ENCODE assay signal across 12 cellular contexts in the genomic region with DNA sequence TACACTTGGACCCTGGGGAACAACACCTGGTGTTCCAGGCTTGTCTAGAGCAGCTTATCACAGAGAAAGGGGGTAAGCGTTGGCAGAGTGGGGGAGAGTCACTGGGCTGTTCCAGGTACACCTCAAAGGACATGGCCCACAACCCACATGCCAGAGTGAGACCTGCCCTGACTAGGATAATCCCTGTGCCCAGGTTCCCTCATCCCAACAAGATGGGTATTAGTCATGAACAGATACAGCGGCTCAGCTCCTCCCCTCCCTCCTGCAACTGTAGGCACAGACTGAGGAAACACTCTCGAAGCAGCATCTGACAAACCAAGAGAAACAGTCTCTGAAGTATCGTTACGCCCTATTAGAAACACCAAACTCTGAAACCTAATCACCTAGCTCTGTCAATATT. TPM values are rescaled to one million over a fixed set of nuclear protein-coding genes. Genes with fewer than 3 reads are reported as not detected.
DNase-seq lines count a peak whose midpoint lies in the region; ATAC-seq and TF ChIP-seq lines count a peak whose summit lies in the region.
"Had no signal": no experiment of that assay in that cellular context is flagged by ENCODE, and none has a peak within 500 bp of the region (broad histone marks: within the 10 kb centered on the region; RNA-seq: fewer than 3 reads in every experiment).

No MANE protein-coding gene starts in this region.

- H4K91ac ChIP-seq in neuronal stem cell (ENCODE audit: low read depth, low read length, poor library complexity) = no peak overlapping the region

- H3K27ac ChIP-seq in dorsolateral prefrontal cortex (peak overlapping the region; percentile 67 to 95 (median 89)), neuronal stem cell (replicated peaks; ENCODE audit: low read length) (no peak overlapping the region)

- no peak for DNase-seq in natural killer cell treated with Interleukin-12 subunit alpha and Interleukin-12 subunit beta and Interleukin-15 and Interleukin-18, amount 100 ng/mL, for 72 hours (ENCODE audit: low spot score)
- no peak for DNase-seq in natural killer cell
- DNase-seq in dorsolateral prefrontal cortex = peak in 7 of 10 donors; percentile 35 to 61 (median 42)
- no peak for DNase-seq in neuronal stem cell (ENCODE audit: low spot score)
- no peak for DNase-seq in SIG-M5 treated with dmso at 0.1 percent for 504 hours (lab: John Stamatoyannopoulos, UW; ENCODE audit: unreplicated experiment)
- DNase-seq in NCI-H146 treated with DMSO at 0.1 percent for 48 hours (lab: John Stamatoyannopoulos, UW; ENCODE audit: unreplicated experiment) = no peak
- DNase-seq: activated naive CD4-positive, alpha-beta T cell treated with anti-CD3 and anti-CD28 coated beads, Interleukin-2, amount 50 U/mL, for 16 hours; stimulated activated naive B cell treated with anti-CD40 and anti-IgM and Interleukin-4, amounts not matched to agents 10 μg/mL and 1 μg/mL and 100 μg/mL, for 72 hours had no signal

- H2BK5ac ChIP-seq in neuronal stem cell (ENCODE audit: low read length) = no peak overlapping the region

- H3K4me3 ChIP-seq in dorsolateral prefrontal cortex = peak overlapping the region in 58 of 59 donors; percentile 38 to 78 (median 62)
- no peak overlapping the region for H3K4me3 ChIP-seq in neuronal stem cell (ENCODE audit: low read length in 2 of 2)
- H3K4me3 ChIP-seq: GM12878 had no signal

- intact Hi-C loops in natural killer cell (cut with micrococcal nuclease) = no loop called here
- intact Hi-C loops in dorsolateral prefrontal cortex (cut with DNase I) = loop anchor here in 1 of 2 donors (2.0 to 5.0 kb wide), 2 partner anchors 32 to 75 kb away; a partner anchor contains a TSS

- no peak overlapping the region for H2BK120ac ChIP-seq in neuronal stem cell (ENCODE audit: low read depth, low read length)

- H3K9ac ChIP-seq in neuronal stem cell (ENCODE audit: low read depth, low read length, poor library complexity) = no peak overlapping the region

- no peak overlapping the region for H3K27ac Mint-ChIP-seq in natural killer cell treated with Interleukin-12 subunit alpha and Interleukin-12 subunit beta and Interleukin-15 and Interleukin-18, amount 100 ng/mL, for 72 hours
- H3K27ac Mint-ChIP-seq in natural killer cell = no peak overlapping the region
- H3K27ac Mint-ChIP-seq: stimulated activated naive B cell treated with anti-CD40 and anti-IgM and Interleukin-4, amounts not matched to agents 10 μg/mL and 1 μg/mL and 100 μg/mL, for 72 hours had no signal

- H3K36me3 ChIP-seq in neuronal stem cell (replicated peaks in 1 of 2; ENCODE audit: control insufficient read depth in 2 of 2, insufficient read depth in 2 of 2, low read length in 2 of 2) = no peaks in the 10 kb centered on the region

- no peaks in the 10 kb centered on the region for H3K36me3 Mint-ChIP-seq in natural killer cell treated with Interleukin-12 subunit alpha and Interleukin-12 subunit beta and Interleukin-15 and Interleukin-18, amount 100 ng/mL, for 72 hours
- no peaks in the 10 kb centered on the region for H3K36me3 Mint-ChIP-seq in natural killer cell
- H3K36me3 Mint-ChIP-seq: stimulated activated naive B cell treated with anti-CD40 and anti-IgM and Interleukin-4, amounts not matched to agents 10 μg/mL and 1 μg/mL and 100 μg/mL, for 72 hours had no signal

- peaks cover 32 to 47% of the 10 kb centered on the region in 2 donors for H3K27me3 Mint-ChIP-seq in natural killer cell treated with Interleukin-12 subunit alpha and Interleukin-12 subunit beta and Interleukin-15 and Interleukin-18, amount 100 ng/mL, for 72 hours
- peaks cover 21 to 42% of the 10 kb centered on the region in 2 donors for H3K27me3 Mint-ChIP-seq in natural killer cell (ENCODE audit: low read depth in 2 of 2)

- no peaks in the 10 kb centered on the region for H3K27me3 ChIP-seq in dorsolateral prefrontal cortex
- H3K27me3 ChIP-seq in neuronal stem cell (ENCODE audit: control insufficient read depth in 3 of 3, insufficient read depth in 3 of 3, low read depth in 1 of 3, low read length in 3 of 3) = peaks cover 0 to 67% (median 0%) of the 10 kb centered on the region in 3 experiments

- peak overlapping the region; percentile 9 for H2BK15ac ChIP-seq in neuronal stem cell (ENCODE audit: low read length)

- H2AK5ac ChIP-seq in neuronal stem cell (ENCODE audit: low read depth, low read length) = no peak overlapping the region

- H3K14ac ChIP-seq in neuronal stem cell (ENCODE audit: low read length) = peak overlapping the region; percentile 14

- H2BK12ac ChIP-seq in neuronal stem cell (ENCODE audit: low read length) = no peak overlapping the region

- peak overlapping the region; percentile 89 for H2AFZ ChIP-seq in neuronal stem cell (ENCODE audit: low read length)

- ATAC-seq in natural killer cell treated with Interleukin-12 subunit alpha and Interleukin-12 subunit beta and Interleukin-15 and Interleukin-18, amount 100 ng/mL, for 72 hours = peak; percentile 37 to 55
- ATAC-seq in natural killer cell (no peak), HG03159 (IDR thresholded peaks at IDR 0.05; ENCODE audit: unreplicated experiment) (no peak), HG02852 (IDR thresholded peaks at IDR 0.05; ENCODE audit: unreplicated experiment) (no peak)
- ATAC-seq: activated CD4-positive, CD25-positive, alpha-beta regulatory T cell treated with anti-CD3 and anti-CD28 coated beads, Interleukin-2, amount 50 U/mL, for 24 hours; GM12878 had no signal

- H4K8ac ChIP-seq in neuronal stem cell (ENCODE audit: low read depth, low read length) = no peak overlapping the region

- no peak overlapping the region for H3K4me3 Mint-ChIP-seq in natural killer cell treated with Interleukin-12 subunit alpha and Interleukin-12 subunit beta and Interleukin-15 and Interleukin-18, amount 100 ng/mL, for 72 hours
- no peak overlapping the region for H3K4me3 Mint-ChIP-seq in natural killer cell

- no peak overlapping the region for H3K4ac ChIP-seq in neuronal stem cell (ENCODE audit: low read length)

- H3K4me2 ChIP-seq in neuronal stem cell (ENCODE audit: insufficient read depth, low read length, poor library complexity, severe bottlenecking) = no peak overlapping the region

- H3K9me3 Mint-ChIP-seq in natural killer cell treated with Interleukin-12 subunit alpha and Interleukin-12 subunit beta and Interleukin-15 and Interleukin-18, amount 100 ng/mL, for 72 hours = no peaks in the 10 kb centered on the region
- H3K9me3 Mint-ChIP-seq in natural killer cell = no peaks in the 10 kb centered on the region
- H3K9me3 Mint-ChIP-seq: stimulated activated naive B cell treated with anti-CD40 and anti-IgM and Interleukin-4, amounts not matched to agents 10 μg/mL and 1 μg/mL and 100 μg/mL, for 72 hours had no signal

- TF ChIP-seq CTCF in natural killer cell (IDR thresholded peaks at IDR 0.05) = no peak
- no peak for TF ChIP-seq CTCF in dorsolateral prefrontal cortex (IDR thresholded peaks at IDR 0.05 in 54 of 56, conservative IDR thresholded peaks at IDR 0.05 in 2 of 56; ENCODE audit: low read depth in 1 of 56, partially characterized antibody in 56 of 56)

- H3K23ac ChIP-seq in neuronal stem cell (ENCODE audit: low read depth, low read length, poor library complexity) = no peak overlapping the region

- H3K9me3 ChIP-seq in neuronal stem cell (replicated peaks in 1 of 2; ENCODE audit: control insufficient read depth in 2 of 2, insufficient read depth in 1 of 2, low read depth in 1 of 2, low read length in 2 of 2) = no peaks in the 10 kb centered on the region

- H3K4me1 ChIP-seq in neuronal stem cell (ENCODE audit: control insufficient read depth in 2 of 2, insufficient read depth in 1 of 2, low read depth in 1 of 2, low read length in 2 of 2) = peaks cover 15 to 16% of the 10 kb centered on the region in 2 donors

- no CpG with 5 or more reads among the region's 5 CpGs for WGBS in neuronal stem cell (ENCODE audit: extremely low coverage in 2 of 2, insufficient read length in 2 of 2, insufficient replicate concordance in 1 of 2), 2 donors

- no peaks in the 10 kb centered on the region for H3K4me1 Mint-ChIP-seq in natural killer cell treated with Interleukin-12 subunit alpha and Interleukin-12 subunit beta and Interleukin-15 and Interleukin-18, amount 100 ng/mL, for 72 hours (ENCODE audit: low read depth in 2 of 2)
- H3K4me1 Mint-ChIP-seq in natural killer cell = no peaks in the 10 kb centered on the region

- peak overlapping the region; percentile 23 for H3K18ac ChIP-seq in neuronal stem cell (ENCODE audit: low read length)

- H3K79me1 ChIP-seq in neuronal stem cell (ENCODE audit: low read depth, low read length) = no peaks in the 10 kb centered on the region

RNA-seq across cellular contexts. Expression of a gene that starts 32.1 kb away (rescaled TPM):
- 1,000 to 10,000 TPM; 1,081 to 1,285 TPM for total RNA-seq in natural killer cell treated with Interleukin-12 subunit alpha and Interleukin-12 subunit beta and Interleukin-15 and Interleukin-18, amount 100 ng/mL, for 72 hours
- 1,000 to 10,000 TPM; 1,035 to 1,314 (median 1,130) TPM for total RNA-seq in natural killer cell
- 100 to 1,000 TPM; 255 to 518 (median 371) TPM for total RNA-seq in dorsolateral prefrontal cortex
- 5,275 TPM for polyA plus RNA-seq in neuronal stem cell (2013, experiment 1 of 2)
- 5,241 TPM for polyA plus RNA-seq in neuronal stem cell (2013, experiment 2 of 2)

Comparison
In these comparisons a context has a peak if more than half of its experiments do, and no peak if none do; other contexts are left out.
1. ATAC-seq: peak in natural killer cell treated with Interleukin-12 subunit alpha and Interleukin-12 subunit beta and Interleukin-15 and Interleukin-18, amount 100 ng/mL, for 72 hours (2 of 2); none in natural killer cell (0 of 3), HG03159 (single experiment) and HG02852 (single experiment).
2. DNase-seq: peak in dorsolateral prefrontal cortex (7 of 10); none in natural killer cell treated with Interleukin-12 subunit alpha and Interleukin-12 subunit beta and Interleukin-15 and Interleukin-18, amount 100 ng/mL, for 72 hours (single experiment), natural killer cell (single experiment), neuronal stem cell (single experiment), SIG-M5 treated with dmso at 0.1 percent for 504 hours (single experiment) and NCI-H146 treated with DMSO at 0.1 percent for 48 hours (single experiment).
3. H3K4me3 ChIP-seq: peak in dorsolateral prefrontal cortex (58 of 59); none in neuronal stem cell (0 of 2).